Comparison of ENCODE assay signal across 8 cellular contexts in the genomic region with DNA sequence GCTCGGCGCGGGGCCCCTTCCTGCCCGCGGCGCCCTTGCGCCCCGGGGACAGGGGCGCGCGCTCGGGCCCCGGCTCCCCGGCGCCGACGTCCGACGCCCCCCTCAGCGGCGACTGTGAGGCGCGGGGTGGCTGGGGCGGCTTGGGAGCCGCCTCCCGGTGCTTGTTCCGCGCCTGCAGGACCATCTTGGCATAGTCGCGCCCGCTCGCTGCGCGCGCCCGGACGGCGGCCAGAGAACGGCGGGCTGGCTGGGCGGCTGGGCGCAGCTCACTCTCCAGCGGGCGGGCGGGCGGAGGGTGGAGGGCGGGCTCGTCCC. TPM values are rescaled to one million over a fixed set of nuclear protein-coding genes. Genes with fewer than 3 reads are reported as not detected.
DNase-seq lines count a peak whose midpoint lies in the region; ATAC-seq and TF ChIP-seq lines count a peak whose summit lies in the region.

Gene DPY19L1, minus strand, starts transcription at position 275 of the 315 bp plus-strand sequence. Its CDS starts 91 bp downstream, at position 184.

- POLR2A ChIA-PET in activated CD4-positive, alpha-beta T cell treated with anti-CD3 and anti-CD28 coated beads for 36 hours (lab: Charles Lee), result no interaction called here

- H3K9ac ChIP-seq in endodermal cell (ENCODE audit: extremely low read depth, low read length, poor library complexity, severe bottlenecking), result peak within 1 kb of the TSS; percentile 64

- H3K4me3 ChIP-seq in NB4 (ENCODE audit: low read depth, low read length) (peak within 1 kb of the TSS; percentile 80), endodermal cell (ENCODE audit: low read length) (peak within 1 kb of the TSS; percentile 94)

- H3K4me1 ChIP-seq in endodermal cell (ENCODE audit: control insufficient read depth, insufficient read depth, low read length), result peaks cover 3% of the 10 kb centered on the region

- H3K27ac Mint-ChIP-seq in activated CD4-positive, alpha-beta T cell treated with anti-CD3 and anti-CD28 coated beads for 36 hours, result peak within 1 kb of the TSS; percentile 89
- peak within 1 kb of the TSS; percentile 92 for H3K27ac Mint-ChIP-seq in endodermal cell
- H3K27ac Mint-ChIP-seq in natural killer cell, result peak within 1 kb of the TSS; percentile 95 to 96

- intact Hi-C loops in activated CD4-positive, alpha-beta T cell treated with anti-CD3 and anti-CD28 coated beads for 36 hours (cut with DNase I, micrococcal nuclease), result loop anchor here in 1 of 2 experiments (1.0 to 10.0 kb wide), 6 partner anchors 45 to 868 kb away; partner anchors contain the start of genes HERPUD2 and SEPTIN7
- intact Hi-C loops in natural killer cell (cut with micrococcal nuclease), result loop anchor here (2.0 to 5.0 kb wide), 3 partner anchors 44 to 1910 kb away; partner anchors contain the start of genes BBS9 and EEPD1

- TF ChIP-seq CTCF in NB4 (IDR thresholded peaks at IDR 0.05; ENCODE audit: low read depth, low read length), result no peak
- TF ChIP-seq CTCF in endodermal cell (conservative IDR thresholded peaks at IDR 0.05), result no peak
- TF ChIP-seq CTCF in natural killer cell (IDR thresholded peaks at IDR 0.05), result no peak

- no peaks in the 10 kb centered on the region for H3K9me3 Mint-ChIP-seq in activated CD4-positive, alpha-beta T cell treated with anti-CD3 and anti-CD28 coated beads for 36 hours (ENCODE audit: low read depth)
- H3K9me3 Mint-ChIP-seq in endodermal cell (no peaks in the 10 kb centered on the region), natural killer cell (no peaks in the 10 kb centered on the region)

- CTCF ChIA-PET in activated CD4-positive, alpha-beta T cell treated with anti-CD3 and anti-CD28 coated beads for 36 hours (lab: Charles Lee), result no interaction called here

- peak within 1 kb of the TSS; percentile 72 for H3K27ac ChIP-seq in endodermal cell (ENCODE audit: low read depth, low read length)

- TF ChIP-seq POLR2A in NB4 (IDR thresholded peaks at IDR 0.05; ENCODE audit: extremely low read depth, insufficient read length), result peak; percentile 24

- H3K4me1 Mint-ChIP-seq in activated CD4-positive, alpha-beta T cell treated with anti-CD3 and anti-CD28 coated beads for 36 hours, result peaks cover 29% of the 10 kb centered on the region
- H3K4me1 Mint-ChIP-seq in endodermal cell, result peaks cover 32% of the 10 kb centered on the region
- peaks cover 43 to 44% of the 10 kb centered on the region in 2 donors for H3K4me1 Mint-ChIP-seq in natural killer cell

- WGBS in endodermal cell (ENCODE audit: insufficient coverage in 1 of 2, insufficient read length in 1 of 2), 2 experiments, result 0% methylated on average over 48 of the region's 48 CpGs; no CpG with 5 or more reads in 1 of the 2 experiments

- H3K36me3 ChIP-seq in endodermal cell (ENCODE audit: control insufficient read depth, insufficient read depth, low read length), result no peaks in the 10 kb centered on the region

- no peaks in the 10 kb centered on the region for H3K9me3 ChIP-seq in endodermal cell (ENCODE audit: control insufficient read depth, low read length)

- no peaks in the 10 kb centered on the region for H3K36me3 Mint-ChIP-seq in activated CD4-positive, alpha-beta T cell treated with anti-CD3 and anti-CD28 coated beads for 36 hours (ENCODE audit: low read depth)
- no peaks in the 10 kb centered on the region for H3K36me3 Mint-ChIP-seq in endodermal cell (ENCODE audit: low read depth)
- no peaks in the 10 kb centered on the region for H3K36me3 Mint-ChIP-seq in natural killer cell

- peaks cover 39% of the 10 kb centered on the region for H3K27me3 ChIP-seq in endodermal cell (ENCODE audit: control insufficient read depth, insufficient read depth, low read length, poor library complexity, severe bottlenecking)

- no peak for ATAC-seq in activated CD4-positive, alpha-beta T cell treated with anti-CD3 and anti-CD28 coated beads for 36 hours
- ATAC-seq in natural killer cell, result peak in 1 of 3 donors; percentile 4
- no peak for ATAC-seq in HG02973 (IDR thresholded peaks at IDR 0.05; ENCODE audit: unreplicated experiment)

- DNase-seq in activated CD4-positive, alpha-beta T cell treated with anti-CD3 and anti-CD28 coated beads for 36 hours, result no peak
- DNase-seq in activated CD4-positive, alpha-beta T cell treated with anti-CD3 and anti-CD28 coated beads for 48 hours, result no peak
- DNase-seq in NB4 (ENCODE audit: low read depth), result no peak
- DNase-seq in endodermal cell, result no peak
- no peak for DNase-seq in natural killer cell
- no peak for DNase-seq in NCI-H1105 treated with DMSO at 0.1 percent for 48 hours (lab: John Stamatoyannopoulos, UW)
- DNase-seq in SW480 (ENCODE audit: low spot score), result no peak

- no peaks in the 10 kb centered on the region for H3K27me3 Mint-ChIP-seq in activated CD4-positive, alpha-beta T cell treated with anti-CD3 and anti-CD28 coated beads for 36 hours
- H3K27me3 Mint-ChIP-seq in endodermal cell (ENCODE audit: insufficient read depth) (peaks cover 49% of the 10 kb centered on the region), natural killer cell (ENCODE audit: low read depth in 2 of 2) (no peaks in the 10 kb centered on the region)

- peak within 1 kb of the TSS; percentile 93 for H3K4me3 Mint-ChIP-seq in activated CD4-positive, alpha-beta T cell treated with anti-CD3 and anti-CD28 coated beads for 36 hours
- H3K4me3 Mint-ChIP-seq in endodermal cell (peak within 1 kb of the TSS; percentile 89), natural killer cell (peak within 1 kb of the TSS; percentile 99)

RNA-seq across cellular contexts. Expression of gene DPY19L1, which starts in this region (rescaled TPM):
- total RNA-seq in activated CD4-positive, alpha-beta T cell treated with anti-CD3 and anti-CD28 coated beads for 36 hours, result 1 to 10 TPM; 6.9 to 8.1 TPM
- total RNA-seq in endodermal cell, result 10 to 100 TPM; 35.8 to 75.1 TPM
- polyA plus RNA-seq in endodermal cell (2013, experiment 1 of 2), result 33.4 TPM
- 34.5 TPM for polyA plus RNA-seq in endodermal cell (2013, experiment 2 of 2)
- 10 to 100 TPM; 13.9 to 25.1 (median 21.7) TPM for total RNA-seq in natural killer cell
